ENCODE assay signal across 1 cellular context in the genomic region with DNA sequence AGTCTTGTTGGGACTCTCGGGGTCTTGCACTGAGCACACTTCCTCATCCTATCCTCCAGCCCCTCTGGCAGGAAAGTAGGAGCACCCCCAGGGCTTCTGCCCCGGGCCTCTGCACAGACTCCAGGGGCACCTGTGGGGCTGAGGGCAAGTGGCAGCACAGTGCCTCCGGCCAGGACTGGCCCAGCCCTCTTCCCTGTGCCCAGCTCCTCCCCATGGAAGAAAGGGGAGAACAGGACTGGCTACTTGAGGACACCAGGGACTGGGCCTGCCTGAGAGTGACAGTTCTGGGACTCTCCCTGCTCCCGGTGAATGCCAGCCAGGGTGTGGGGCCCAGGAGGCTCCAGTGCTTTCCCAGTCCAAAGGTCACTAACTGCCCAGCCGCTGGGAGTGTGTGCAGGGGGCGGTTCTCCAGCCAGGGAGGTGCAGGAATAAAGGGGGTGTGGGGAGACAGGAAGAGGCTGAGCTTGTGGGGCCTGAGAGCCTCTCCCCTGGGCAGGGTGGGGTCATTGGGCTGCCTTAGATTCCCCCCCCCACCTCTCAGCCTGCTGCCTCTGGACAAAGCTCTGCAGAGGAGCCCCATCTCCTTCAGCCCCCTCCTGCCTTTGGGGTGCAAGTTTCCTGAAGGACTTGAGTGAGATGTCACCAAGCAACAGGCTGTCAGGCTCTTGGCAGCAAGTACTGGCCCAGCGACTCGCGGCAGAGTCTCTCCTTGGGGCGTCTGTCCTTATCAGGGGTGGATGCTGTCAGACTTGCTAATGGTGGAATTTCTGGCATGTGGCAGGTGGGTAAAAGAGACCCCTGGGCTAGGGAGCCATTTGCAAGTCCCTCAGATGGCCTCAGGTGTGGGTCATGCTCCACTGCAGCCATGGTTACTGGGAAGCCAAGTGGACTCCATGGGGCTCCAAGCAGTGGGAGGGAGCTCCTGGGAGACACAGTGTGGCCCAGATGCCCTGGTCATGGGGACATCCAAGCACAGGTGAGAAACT.
TF ChIP-seq lines count a peak whose summit lies in the region.

No MANE protein-coding gene starts in this region.

TF ChIP-seq in HepG2, 621 proteins besides CTCF, POLR2A, EP300 and RAD21 (continued from another document and continues in another):
- TF ChIP-seq GABPA (IDR thresholded peaks at IDR 0.05; ENCODE audit: low read depth, low read length) (no peak), GABPA (CRISPR knock-in tag; IDR thresholded peaks at IDR 0.05; ENCODE audit: low read depth) (peak; percentile 76), ZFAT (CRISPR knock-in tag; conservative IDR thresholded peaks at IDR 0.05) (no peak), NFYC (CRISPR knock-in tag; IDR thresholded peaks at IDR 0.05) (peak; percentile 75), HES4 (CRISPR knock-in tag; IDR thresholded peaks at IDR 0.05; ENCODE audit: borderline replicate concordance) (peak; percentile 70; the same call in 1 of the 2 replicates), PRMT3 (CRISPR knock-in tag; IDR thresholded peaks at IDR 0.05; ENCODE audit: borderline replicate concordance, low read depth) (no peak), CEBPG (CRISPR knock-in tag; IDR thresholded peaks at IDR 0.05) (peak; percentile 24; the same call in 1 of the 2 replicates), ATM (IDR thresholded peaks at IDR 0.05; ENCODE audit: borderline replicate concordance) (no peak), ISL2 (CRISPR knock-in tag; IDR thresholded peaks at IDR 0.05) (no peak; the same call in 1 of the 2 replicates), ZSCAN20 (CRISPR knock-in tag; IDR thresholded peaks at IDR 0.05; ENCODE audit: borderline replicate concordance) (no peak; the same call in 1 of the 2 replicates), CBX2 (IDR thresholded peaks at IDR 0.05; ENCODE audit: low read depth, low read length) (no peak), CBX2 (CRISPR knock-in tag; IDR thresholded peaks at IDR 0.05; ENCODE audit: low read depth) (no peak), KLF15 (CRISPR knock-in tag; IDR thresholded peaks at IDR 0.05; ENCODE audit: borderline replicate concordance) (no peak), ZNF224 (CRISPR knock-in tag; IDR thresholded peaks at IDR 0.05) (no peak), KDM5A (IDR thresholded peaks at IDR 0.05; ENCODE audit: borderline replicate concordance, low read length) (0 out of 2 replicates have a peak, but pooled peaks have one; percentile 33), PRPF4 (IDR thresholded peaks at IDR 0.05; ENCODE audit: low read depth, low read length, poor library complexity, severe bottlenecking) (no peak), KDM5B (CRISPR knock-in tag; IDR thresholded peaks at IDR 0.05; ENCODE audit: borderline replicate concordance) (peak; percentile 12; the same call in 1 of the 2 replicates), SOX5 (CRISPR knock-in tag; IDR thresholded peaks at IDR 0.05; ENCODE audit: borderline replicate concordance) (peak; percentile 74), ZNF564 (CRISPR knock-in tag; IDR thresholded peaks at IDR 0.05) (peak; percentile 86), ETV5 (CRISPR knock-in tag; IDR thresholded peaks at IDR 0.05; ENCODE audit: borderline replicate concordance) (peak; percentile 76), ZC3H13 (CRISPR knock-in tag; IDR thresholded peaks at IDR 0.05) (peak; percentile 87; the same call in 1 of the 2 replicates), YEATS4 (CRISPR knock-in tag; IDR thresholded peaks at IDR 0.05; ENCODE audit: borderline replicate concordance) (peak; percentile 96), SRSF9 (IDR thresholded peaks at IDR 0.05; ENCODE audit: borderline replicate concordance, insufficient read depth, low read depth, low read length, poor library complexity, severe bottlenecking) (no peak), THYN1 (CRISPR knock-in tag; IDR thresholded peaks at IDR 0.05; ENCODE audit: borderline replicate concordance, low read depth) (no peak; the same call in 1 of the 2 replicates), AKAP8 (CRISPR knock-in tag; IDR thresholded peaks at IDR 0.05) (no peak), BHLHE40 (IDR thresholded peaks at IDR 0.05; ENCODE audit: low read length) (no peak), ZNF670 (CRISPR knock-in tag; IDR thresholded peaks at IDR 0.05; ENCODE audit: borderline replicate concordance) (no peak; the same call in 1 of the 2 replicates), ZNF558 (CRISPR knock-in tag; IDR thresholded peaks at IDR 0.05; ENCODE audit: borderline replicate concordance) (no peak), ZNF552 (CRISPR knock-in tag; IDR thresholded peaks at IDR 0.05; ENCODE audit: borderline replicate concordance) (no peak), SP4 (CRISPR knock-in tag; IDR thresholded peaks at IDR 0.05) (peak; percentile 92), KMT2B (CRISPR knock-in tag; IDR thresholded peaks at IDR 0.05) (peak; percentile 26; the same call in 1 of the 2 replicates), ZNF547 (CRISPR knock-in tag; IDR thresholded peaks at IDR 0.05) (no peak; the same call in 1 of the 2 replicates)
- TF ChIP-seq, protein P1, sequence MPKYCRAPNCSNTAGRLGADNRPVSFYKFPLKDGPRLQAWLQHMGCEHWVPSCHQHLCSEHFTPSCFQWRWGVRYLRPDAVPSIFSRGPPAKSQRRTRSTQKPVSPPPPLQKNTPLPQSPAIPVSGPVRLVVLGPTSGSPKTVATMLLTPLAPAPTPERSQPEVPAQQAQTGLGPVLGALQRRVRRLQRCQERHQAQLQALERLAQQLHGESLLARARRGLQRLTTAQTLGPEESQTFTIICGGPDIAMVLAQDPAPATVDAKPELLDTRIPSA (CRISPR knock-in tag; IDR thresholded peaks at IDR 0.05; ENCODE audit: borderline replicate concordance): no peak
- TF ChIP-seq, protein P2, sequence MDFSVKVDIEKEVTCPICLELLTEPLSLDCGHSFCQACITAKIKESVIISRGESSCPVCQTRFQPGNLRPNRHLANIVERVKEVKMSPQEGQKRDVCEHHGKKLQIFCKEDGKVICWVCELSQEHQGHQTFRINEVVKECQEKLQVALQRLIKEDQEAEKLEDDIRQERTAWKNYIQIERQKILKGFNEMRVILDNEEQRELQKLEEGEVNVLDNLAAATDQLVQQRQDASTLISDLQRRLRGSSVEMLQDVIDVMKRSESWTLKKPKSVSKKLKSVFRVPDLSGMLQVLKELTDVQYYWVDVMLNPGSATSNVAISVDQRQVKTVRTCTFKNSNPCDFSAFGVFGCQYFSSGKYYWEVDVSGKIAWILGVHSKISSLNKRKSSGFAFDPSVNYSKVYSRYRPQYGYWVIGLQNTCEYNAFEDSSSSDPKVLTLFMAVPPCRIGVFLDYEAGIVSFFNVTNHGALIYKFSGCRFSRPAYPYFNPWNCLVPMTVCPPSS (IDR thresholded peaks at IDR 0.05): no peak
- TF ChIP-seq, protein P3, sequence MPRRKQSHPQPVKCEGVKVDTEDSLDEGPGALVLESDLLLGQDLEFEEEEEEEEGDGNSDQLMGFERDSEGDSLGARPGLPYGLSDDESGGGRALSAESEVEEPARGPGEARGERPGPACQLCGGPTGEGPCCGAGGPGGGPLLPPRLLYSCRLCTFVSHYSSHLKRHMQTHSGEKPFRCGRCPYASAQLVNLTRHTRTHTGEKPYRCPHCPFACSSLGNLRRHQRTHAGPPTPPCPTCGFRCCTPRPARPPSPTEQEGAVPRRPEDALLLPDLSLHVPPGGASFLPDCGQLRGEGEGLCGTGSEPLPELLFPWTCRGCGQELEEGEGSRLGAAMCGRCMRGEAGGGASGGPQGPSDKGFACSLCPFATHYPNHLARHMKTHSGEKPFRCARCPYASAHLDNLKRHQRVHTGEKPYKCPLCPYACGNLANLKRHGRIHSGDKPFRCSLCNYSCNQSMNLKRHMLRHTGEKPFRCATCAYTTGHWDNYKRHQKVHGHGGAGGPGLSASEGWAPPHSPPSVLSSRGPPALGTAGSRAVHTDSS (CRISPR knock-in tag; conservative IDR thresholded peaks at IDR 0.05): no peak
- TF ChIP-seq, protein P4, sequence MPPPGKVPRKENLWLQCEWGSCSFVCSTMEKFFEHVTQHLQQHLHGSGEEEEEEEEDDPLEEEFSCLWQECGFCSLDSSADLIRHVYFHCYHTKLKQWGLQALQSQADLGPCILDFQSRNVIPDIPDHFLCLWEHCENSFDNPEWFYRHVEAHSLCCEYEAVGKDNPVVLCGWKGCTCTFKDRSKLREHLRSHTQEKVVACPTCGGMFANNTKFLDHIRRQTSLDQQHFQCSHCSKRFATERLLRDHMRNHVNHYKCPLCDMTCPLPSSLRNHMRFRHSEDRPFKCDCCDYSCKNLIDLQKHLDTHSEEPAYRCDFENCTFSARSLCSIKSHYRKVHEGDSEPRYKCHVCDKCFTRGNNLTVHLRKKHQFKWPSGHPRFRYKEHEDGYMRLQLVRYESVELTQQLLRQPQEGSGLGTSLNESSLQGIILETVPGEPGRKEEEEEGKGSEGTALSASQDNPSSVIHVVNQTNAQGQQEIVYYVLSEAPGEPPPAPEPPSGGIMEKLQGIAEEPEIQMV (CRISPR knock-in tag; IDR thresholded peaks at IDR 0.05; ENCODE audit: low read depth): no peak
- TF ChIP-seq, protein P5, sequence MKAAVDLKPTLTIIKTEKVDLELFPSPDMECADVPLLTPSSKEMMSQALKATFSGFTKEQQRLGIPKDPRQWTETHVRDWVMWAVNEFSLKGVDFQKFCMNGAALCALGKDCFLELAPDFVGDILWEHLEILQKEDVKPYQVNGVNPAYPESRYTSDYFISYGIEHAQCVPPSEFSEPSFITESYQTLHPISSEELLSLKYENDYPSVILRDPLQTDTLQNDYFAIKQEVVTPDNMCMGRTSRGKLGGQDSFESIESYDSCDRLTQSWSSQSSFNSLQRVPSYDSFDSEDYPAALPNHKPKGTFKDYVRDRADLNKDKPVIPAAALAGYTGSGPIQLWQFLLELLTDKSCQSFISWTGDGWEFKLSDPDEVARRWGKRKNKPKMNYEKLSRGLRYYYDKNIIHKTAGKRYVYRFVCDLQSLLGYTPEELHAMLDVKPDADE (CRISPR knock-in tag; IDR thresholded peaks at IDR 0.05): no peak
- TF ChIP-seq, protein P6, sequence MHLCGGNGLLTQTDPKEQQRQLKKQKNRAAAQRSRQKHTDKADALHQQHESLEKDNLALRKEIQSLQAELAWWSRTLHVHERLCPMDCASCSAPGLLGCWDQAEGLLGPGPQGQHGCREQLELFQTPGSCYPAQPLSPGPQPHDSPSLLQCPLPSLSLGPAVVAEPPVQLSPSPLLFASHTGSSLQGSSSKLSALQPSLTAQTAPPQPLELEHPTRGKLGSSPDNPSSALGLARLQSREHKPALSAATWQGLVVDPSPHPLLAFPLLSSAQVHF (CRISPR knock-in tag; IDR thresholded peaks at IDR 0.05): no peak
- TF ChIP-seq, protein P7, sequence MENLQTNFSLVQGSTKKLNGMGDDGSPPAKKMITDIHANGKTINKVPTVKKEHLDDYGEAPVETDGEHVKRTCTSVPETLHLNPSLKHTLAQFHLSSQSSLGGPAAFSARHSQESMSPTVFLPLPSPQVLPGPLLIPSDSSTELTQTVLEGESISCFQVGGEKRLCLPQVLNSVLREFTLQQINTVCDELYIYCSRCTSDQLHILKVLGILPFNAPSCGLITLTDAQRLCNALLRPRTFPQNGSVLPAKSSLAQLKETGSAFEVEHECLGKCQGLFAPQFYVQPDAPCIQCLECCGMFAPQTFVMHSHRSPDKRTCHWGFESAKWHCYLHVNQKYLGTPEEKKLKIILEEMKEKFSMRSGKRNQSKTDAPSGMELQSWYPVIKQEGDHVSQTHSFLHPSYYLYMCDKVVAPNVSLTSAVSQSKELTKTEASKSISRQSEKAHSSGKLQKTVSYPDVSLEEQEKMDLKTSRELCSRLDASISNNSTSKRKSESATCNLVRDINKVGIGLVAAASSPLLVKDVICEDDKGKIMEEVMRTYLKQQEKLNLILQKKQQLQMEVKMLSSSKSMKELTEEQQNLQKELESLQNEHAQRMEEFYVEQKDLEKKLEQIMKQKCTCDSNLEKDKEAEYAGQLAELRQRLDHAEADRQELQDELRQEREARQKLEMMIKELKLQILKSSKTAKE (CRISPR knock-in tag; IDR thresholded peaks at IDR 0.05; ENCODE audit: borderline replicate concordance): peak; percentile 83
- TF ChIP-seq, protein P8, sequence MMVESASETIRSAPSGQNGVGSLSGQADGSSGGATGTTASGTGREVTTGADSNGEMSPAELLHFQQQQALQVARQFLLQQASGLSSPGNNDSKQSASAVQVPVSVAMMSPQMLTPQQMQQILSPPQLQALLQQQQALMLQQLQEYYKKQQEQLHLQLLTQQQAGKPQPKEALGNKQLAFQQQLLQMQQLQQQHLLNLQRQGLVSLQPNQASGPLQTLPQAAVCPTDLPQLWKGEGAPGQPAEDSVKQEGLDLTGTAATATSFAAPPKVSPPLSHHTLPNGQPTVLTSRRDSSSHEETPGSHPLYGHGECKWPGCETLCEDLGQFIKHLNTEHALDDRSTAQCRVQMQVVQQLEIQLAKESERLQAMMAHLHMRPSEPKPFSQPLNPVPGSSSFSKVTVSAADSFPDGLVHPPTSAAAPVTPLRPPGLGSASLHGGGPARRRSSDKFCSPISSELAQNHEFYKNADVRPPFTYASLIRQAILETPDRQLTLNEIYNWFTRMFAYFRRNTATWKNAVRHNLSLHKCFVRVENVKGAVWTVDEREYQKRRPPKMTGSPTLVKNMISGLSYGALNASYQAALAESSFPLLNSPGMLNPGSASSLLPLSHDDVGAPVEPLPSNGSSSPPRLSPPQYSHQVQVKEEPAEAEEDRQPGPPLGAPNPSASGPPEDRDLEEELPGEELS (CRISPR knock-in tag; IDR thresholded peaks at IDR 0.05): peak; percentile 86
- TF ChIP-seq, protein P9, sequence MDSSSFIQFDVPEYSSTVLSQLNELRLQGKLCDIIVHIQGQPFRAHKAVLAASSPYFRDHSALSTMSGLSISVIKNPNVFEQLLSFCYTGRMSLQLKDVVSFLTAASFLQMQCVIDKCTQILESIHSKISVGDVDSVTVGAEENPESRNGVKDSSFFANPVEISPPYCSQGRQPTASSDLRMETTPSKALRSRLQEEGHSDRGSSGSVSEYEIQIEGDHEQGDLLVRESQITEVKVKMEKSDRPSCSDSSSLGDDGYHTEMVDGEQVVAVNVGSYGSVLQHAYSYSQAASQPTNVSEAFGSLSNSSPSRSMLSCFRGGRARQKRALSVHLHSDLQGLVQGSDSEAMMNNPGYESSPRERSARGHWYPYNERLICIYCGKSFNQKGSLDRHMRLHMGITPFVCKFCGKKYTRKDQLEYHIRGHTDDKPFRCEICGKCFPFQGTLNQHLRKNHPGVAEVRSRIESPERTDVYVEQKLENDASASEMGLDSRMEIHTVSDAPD (CRISPR knock-in tag; IDR thresholded peaks at IDR 0.05): peak; percentile 84; the same call in 1 of the 2 replicates
- TF ChIP-seq, protein P10, sequence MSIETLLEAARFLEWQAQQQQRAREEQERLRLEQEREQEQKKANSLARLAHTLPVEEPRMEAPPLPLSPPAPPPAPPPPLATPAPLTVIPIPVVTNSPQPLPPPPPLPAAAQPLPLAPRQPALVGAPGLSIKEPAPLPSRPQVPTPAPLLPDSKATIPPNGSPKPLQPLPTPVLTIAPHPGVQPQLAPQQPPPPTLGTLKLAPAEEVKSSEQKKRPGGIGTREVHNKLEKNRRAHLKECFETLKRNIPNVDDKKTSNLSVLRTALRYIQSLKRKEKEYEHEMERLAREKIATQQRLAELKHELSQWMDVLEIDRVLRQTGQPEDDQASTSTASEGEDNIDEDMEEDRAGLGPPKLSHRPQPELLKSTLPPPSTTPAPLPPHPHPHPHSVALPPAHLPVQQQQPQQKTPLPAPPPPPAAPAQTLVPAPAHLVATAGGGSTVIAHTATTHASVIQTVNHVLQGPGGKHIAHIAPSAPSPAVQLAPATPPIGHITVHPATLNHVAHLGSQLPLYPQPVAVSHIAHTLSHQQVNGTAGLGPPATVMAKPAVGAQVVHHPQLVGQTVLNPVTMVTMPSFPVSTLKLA (IDR thresholded peaks at IDR 0.05): peak; percentile 39; the same call in 1 of the 2 replicates
- TF ChIP-seq, protein P11, sequence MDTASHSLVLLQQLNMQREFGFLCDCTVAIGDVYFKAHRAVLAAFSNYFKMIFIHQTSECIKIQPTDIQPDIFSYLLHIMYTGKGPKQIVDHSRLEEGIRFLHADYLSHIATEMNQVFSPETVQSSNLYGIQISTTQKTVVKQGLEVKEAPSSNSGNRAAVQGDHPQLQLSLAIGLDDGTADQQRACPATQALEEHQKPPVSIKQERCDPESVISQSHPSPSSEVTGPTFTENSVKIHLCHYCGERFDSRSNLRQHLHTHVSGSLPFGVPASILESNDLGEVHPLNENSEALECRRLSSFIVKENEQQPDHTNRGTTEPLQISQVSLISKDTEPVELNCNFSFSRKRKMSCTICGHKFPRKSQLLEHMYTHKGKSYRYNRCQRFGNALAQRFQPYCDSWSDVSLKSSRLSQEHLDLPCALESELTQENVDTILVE (CRISPR knock-in tag; IDR thresholded peaks at IDR 0.05): 0 out of 2 replicates have a peak, but pooled peaks have one; percentile 47
